10 cellular contexts compared by ENCODE assay signal in the genomic region with DNA sequence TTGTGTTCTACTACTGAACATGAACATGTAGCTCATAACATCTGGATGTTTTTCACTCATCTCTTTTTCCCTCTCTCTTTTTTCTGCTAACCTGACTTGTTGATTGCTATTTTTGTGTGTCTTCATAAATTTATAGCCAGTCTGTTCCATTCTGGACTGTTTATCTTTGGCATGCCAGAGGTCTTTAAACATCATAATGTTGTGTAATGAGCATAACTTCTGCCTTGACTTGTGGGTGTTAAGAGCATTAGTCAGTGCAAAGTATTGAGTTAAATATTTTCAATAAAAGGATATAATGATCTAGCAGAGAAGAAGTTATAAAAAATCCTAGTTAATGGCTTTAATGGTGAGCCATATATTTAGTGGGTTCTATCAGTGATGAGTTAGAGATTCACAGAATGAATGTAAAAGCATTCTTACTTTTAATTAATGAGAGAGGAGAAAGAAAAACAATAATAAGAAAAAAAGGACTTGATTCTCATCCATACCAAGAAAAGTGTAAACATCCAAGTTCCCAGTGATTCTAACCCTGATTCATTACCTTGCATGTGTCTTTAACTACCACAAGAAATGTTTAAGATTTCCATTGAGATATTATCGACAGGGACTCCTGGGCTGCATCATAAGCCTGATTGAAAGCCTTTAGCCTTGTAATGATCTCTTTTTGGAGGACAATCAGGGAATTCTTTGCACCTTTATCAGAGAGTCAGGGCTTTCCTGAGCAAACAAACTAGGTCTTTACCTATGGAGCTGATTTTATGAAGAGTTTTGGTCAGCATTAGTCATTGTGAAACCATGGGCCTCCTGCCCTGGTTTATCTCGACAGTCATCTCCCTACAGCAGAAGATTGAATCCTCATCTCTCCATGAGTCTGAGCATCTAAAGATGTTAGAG.
A peak's percentile ranks its signal among the peaks of the same experiment; 100 is the strongest.
DNase-seq lines count a peak whose midpoint lies in the region; ATAC-seq, FAIRE-seq and TF ChIP-seq lines count a peak whose summit lies in the region.
"Had no signal": no experiment of that assay in that cellular context is flagged by ENCODE, and none has a peak within 500 bp of the region (broad histone marks: within the 10 kb centered on the region; RNA-seq: fewer than 3 reads in every experiment).

No MANE protein-coding gene starts in this region.

- H3K4me1 ChIP-seq in adipocyte (ENCODE audit: control insufficient read depth, insufficient read depth, low read length) = peaks cover 59% of the 10 kb centered on the region

- H3K27ac Mint-ChIP-seq in nephron = peak overlapping the region in 2 of 3 experiments; percentile 21 to 82

- peak overlapping the region; percentile 63 for H3K4me3 ChIP-seq in adipocyte (ENCODE audit: low read length)

- peak; percentile 100 for FAIRE-seq in G401.6 (lab: Jason Lieb, UNC)

- no peaks in the 10 kb centered on the region for H3K27me3 ChIP-seq in adipocyte (replicated peaks; ENCODE audit: control insufficient read depth, insufficient read depth, low read length)

- ATAC-seq in HG02798 (IDR thresholded peaks at IDR 0.05; ENCODE audit: poor library complexity, unreplicated experiment) (peak; percentile 63), HG03280 (IDR thresholded peaks at IDR 0.05; ENCODE audit: unreplicated experiment) (no peak)

- TF ChIP-seq CTCF in nephron (IDR thresholded peaks at IDR 0.05; ENCODE audit: unreplicated experiment in 3 of 3) = no peak
- no peak for TF ChIP-seq CTCF in GM13977 (IDR thresholded peaks at IDR 0.05; ENCODE audit: extremely low read depth, insufficient read depth, missing control alignments)

- no peaks in the 10 kb centered on the region for H3K9me3 Mint-ChIP-seq in nephron

- peaks cover 40% of the 10 kb centered on the region for H3K4me1 Mint-ChIP-seq in nephron

- no peaks in the 10 kb centered on the region for H3K27me3 Mint-ChIP-seq in nephron (ENCODE audit: low read depth)

- no peaks in the 10 kb centered on the region for H3K36me3 Mint-ChIP-seq in nephron (ENCODE audit: low read depth)

- H3K4me3 Mint-ChIP-seq in nephron = no peak overlapping the region

- in situ Hi-C loops in GM13977 (cut with MboI; ENCODE audit: low pct_unique_long_range_greater_than_20kb, low sequenced_read_pairs, unreplicated experiment) = no loop called here

- no peaks in the 10 kb centered on the region for H3K36me3 ChIP-seq in adipocyte (ENCODE audit: control insufficient read depth, insufficient read depth, low read length, severe bottlenecking)

- peak overlapping the region; percentile 43 for H3K9ac ChIP-seq in adipocyte (ENCODE audit: low read length)

- H3K9me3 ChIP-seq in adipocyte (ENCODE audit: control insufficient read depth, low read length) = no peaks in the 10 kb centered on the region

- DNase-seq in adipocyte (ENCODE audit: low read depth) (peak; percentile 78), GM13977 (ENCODE audit: low spot score) (no peak), AML-193 (lab: John Stamatoyannopoulos, UW) (no peak)
- no peak for DNase-seq in activated CD8-positive, alpha-beta memory T cell treated with anti-CD3 and anti-CD28 coated beads, Interleukin-2, amount 50 U/mL, for 48 hours
- DNase-seq: central memory CD4-positive, alpha-beta T cell; Karpas-422 had no signal
